ENCODE assay signal across 1 cellular context in the genomic region with DNA sequence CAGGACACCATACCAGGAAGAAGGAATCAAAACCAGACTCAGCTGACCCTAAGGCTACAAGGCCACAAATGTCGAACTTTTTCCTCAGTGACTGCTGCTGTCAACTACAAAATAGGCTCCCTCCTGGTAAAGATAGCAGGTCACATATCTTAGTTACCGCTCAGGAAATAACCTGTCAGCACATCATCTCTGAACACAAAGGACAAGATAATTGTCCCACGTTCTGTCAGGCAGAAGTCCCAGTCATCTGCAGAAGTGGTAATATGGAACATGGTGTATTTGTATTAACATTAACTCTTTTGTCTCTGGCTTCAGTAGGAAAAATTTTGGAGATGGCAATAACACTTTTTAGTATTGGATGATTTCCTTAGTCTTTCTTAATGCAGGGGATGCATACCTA.
TF ChIP-seq lines count a peak whose summit lies in the region.

No MANE protein-coding gene starts in this region.

TF ChIP-seq in H1, 55 proteins besides CTCF, POLR2A, EP300 and RAD21 (continued from another document):
- TF ChIP-seq, protein P1, sequence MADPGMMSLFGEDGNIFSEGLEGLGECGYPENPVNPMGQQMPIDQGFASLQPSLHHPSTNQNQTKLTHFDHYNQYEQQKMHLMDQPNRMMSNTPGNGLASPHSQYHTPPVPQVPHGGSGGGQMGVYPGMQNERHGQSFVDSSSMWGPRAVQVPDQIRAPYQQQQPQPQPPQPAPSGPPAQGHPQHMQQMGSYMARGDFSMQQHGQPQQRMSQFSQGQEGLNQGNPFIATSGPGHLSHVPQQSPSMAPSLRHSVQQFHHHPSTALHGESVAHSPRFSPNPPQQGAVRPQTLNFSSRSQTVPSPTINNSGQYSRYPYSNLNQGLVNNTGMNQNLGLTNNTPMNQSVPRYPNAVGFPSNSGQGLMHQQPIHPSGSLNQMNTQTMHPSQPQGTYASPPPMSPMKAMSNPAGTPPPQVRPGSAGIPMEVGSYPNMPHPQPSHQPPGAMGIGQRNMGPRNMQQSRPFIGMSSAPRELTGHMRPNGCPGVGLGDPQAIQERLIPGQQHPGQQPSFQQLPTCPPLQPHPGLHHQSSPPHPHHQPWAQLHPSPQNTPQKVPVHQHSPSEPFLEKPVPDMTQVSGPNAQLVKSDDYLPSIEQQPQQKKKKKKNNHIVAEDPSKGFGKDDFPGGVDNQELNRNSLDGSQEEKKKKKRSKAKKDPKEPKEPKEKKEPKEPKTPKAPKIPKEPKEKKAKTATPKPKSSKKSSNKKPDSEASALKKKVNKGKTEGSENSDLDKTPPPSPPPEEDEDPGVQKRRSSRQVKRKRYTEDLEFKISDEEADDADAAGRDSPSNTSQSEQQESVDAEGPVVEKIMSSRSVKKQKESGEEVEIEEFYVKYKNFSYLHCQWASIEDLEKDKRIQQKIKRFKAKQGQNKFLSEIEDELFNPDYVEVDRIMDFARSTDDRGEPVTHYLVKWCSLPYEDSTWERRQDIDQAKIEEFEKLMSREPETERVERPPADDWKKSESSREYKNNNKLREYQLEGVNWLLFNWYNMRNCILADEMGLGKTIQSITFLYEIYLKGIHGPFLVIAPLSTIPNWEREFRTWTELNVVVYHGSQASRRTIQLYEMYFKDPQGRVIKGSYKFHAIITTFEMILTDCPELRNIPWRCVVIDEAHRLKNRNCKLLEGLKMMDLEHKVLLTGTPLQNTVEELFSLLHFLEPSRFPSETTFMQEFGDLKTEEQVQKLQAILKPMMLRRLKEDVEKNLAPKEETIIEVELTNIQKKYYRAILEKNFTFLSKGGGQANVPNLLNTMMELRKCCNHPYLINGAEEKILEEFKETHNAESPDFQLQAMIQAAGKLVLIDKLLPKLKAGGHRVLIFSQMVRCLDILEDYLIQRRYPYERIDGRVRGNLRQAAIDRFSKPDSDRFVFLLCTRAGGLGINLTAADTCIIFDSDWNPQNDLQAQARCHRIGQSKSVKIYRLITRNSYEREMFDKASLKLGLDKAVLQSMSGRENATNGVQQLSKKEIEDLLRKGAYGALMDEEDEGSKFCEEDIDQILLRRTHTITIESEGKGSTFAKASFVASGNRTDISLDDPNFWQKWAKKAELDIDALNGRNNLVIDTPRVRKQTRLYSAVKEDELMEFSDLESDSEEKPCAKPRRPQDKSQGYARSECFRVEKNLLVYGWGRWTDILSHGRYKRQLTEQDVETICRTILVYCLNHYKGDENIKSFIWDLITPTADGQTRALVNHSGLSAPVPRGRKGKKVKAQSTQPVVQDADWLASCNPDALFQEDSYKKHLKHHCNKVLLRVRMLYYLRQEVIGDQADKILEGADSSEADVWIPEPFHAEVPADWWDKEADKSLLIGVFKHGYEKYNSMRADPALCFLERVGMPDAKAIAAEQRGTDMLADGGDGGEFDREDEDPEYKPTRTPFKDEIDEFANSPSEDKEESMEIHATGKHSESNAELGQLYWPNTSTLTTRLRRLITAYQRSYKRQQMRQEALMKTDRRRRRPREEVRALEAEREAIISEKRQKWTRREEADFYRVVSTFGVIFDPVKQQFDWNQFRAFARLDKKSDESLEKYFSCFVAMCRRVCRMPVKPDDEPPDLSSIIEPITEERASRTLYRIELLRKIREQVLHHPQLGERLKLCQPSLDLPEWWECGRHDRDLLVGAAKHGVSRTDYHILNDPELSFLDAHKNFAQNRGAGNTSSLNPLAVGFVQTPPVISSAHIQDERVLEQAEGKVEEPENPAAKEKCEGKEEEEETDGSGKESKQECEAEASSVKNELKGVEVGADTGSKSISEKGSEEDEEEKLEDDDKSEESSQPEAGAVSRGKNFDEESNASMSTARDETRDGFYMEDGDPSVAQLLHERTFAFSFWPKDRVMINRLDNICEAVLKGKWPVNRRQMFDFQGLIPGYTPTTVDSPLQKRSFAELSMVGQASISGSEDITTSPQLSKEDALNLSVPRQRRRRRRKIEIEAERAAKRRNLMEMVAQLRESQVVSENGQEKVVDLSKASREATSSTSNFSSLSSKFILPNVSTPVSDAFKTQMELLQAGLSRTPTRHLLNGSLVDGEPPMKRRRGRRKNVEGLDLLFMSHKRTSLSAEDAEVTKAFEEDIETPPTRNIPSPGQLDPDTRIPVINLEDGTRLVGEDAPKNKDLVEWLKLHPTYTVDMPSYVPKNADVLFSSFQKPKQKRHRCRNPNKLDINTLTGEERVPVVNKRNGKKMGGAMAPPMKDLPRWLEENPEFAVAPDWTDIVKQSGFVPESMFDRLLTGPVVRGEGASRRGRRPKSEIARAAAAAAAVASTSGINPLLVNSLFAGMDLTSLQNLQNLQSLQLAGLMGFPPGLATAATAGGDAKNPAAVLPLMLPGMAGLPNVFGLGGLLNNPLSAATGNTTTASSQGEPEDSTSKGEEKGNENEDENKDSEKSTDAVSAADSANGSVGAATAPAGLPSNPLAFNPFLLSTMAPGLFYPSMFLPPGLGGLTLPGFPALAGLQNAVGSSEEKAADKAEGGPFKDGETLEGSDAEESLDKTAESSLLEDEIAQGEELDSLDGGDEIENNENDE (IDR thresholded peaks at IDR 0.05; ENCODE audit: insufficient replicate concordance, low read length) = no peak
